Comparison of ENCODE assay signal across 8 cellular contexts in genomic region chr7:116511552-116512523, GRCh38. TPM values are rescaled to one million over a fixed set of nuclear protein-coding genes. Genes with fewer than 3 reads are reported as not detected.
DNase-seq lines count a peak whose midpoint lies in the region; ATAC-seq, FAIRE-seq and TF ChIP-seq lines count a peak whose summit lies in the region.

No MANE protein-coding gene starts in this region.

- ATAC-seq in GM21367 (IDR thresholded peaks at IDR 0.05; ENCODE audit: unreplicated experiment) = peak; percentile 100
- peak; percentile 95 for ATAC-seq in HG03558 (IDR thresholded peaks at IDR 0.05; ENCODE audit: extremely low read depth, unreplicated experiment)
- peak; percentile 68 for ATAC-seq in sciatic nerve

- H3K4me3 ChIP-seq in GM06990 (replicated peaks; ENCODE audit: low read depth, low read length) (peak overlapping the region; percentile 37), fibroblast of pulmonary artery (replicated peaks; ENCODE audit: low read depth, low read length) (peak overlapping the region; percentile 17)

- DNase-seq in GM06990 (ENCODE audit: extremely low read depth, insufficient read length) (peak; percentile 19), SW480 (ENCODE audit: low spot score) (peak; percentile 83), fibroblast of pulmonary artery (ENCODE audit: low read depth) (peak; percentile 57), sciatic nerve (ENCODE audit: low spot score) (no peak), UCSD-AML1 (lab: John Stamatoyannopoulos, UW; ENCODE audit: unreplicated experiment) (no peak), frontal cortex (ENCODE audit: low spot score in 2 of 2) (no peak)

- intact Hi-C loops in sciatic nerve (cut with DNase I) = no loop called here

- H3K36me3 ChIP-seq in GM06990 (ENCODE audit: control insufficient read depth, insufficient read depth, low read length) = no peaks in the 10 kb centered on the region

- TF ChIP-seq CTCF in GM06990 (IDR thresholded peaks at IDR 0.05; ENCODE audit: insufficient read depth, low read length, poor library complexity, severe bottlenecking) (no peak), fibroblast of pulmonary artery (IDR thresholded peaks at IDR 0.05; ENCODE audit: low read length, missing control alignments) (no peak)

- no peak for FAIRE-seq in frontal cortex (lab: Jason Lieb, UNC)

- no peaks in the 10 kb centered on the region for H3K27me3 ChIP-seq in GM06990 (replicated peaks; ENCODE audit: control insufficient read depth, insufficient read depth, low read length)

RNA-seq across cellular contexts. Expression of gene CAV2, which starts 12.3 kb away (rescaled TPM):
- 139 TPM for total RNA-seq in sciatic nerve
- 25.7 TPM for total RNA-seq in frontal cortex

RNA-seq across cellular contexts. Expression of gene CAV1, which starts 13.0 kb away (rescaled TPM):
- total RNA-seq in sciatic nerve = 353 TPM
- 17.5 TPM for total RNA-seq in frontal cortex

Comparison
In these comparisons a context has a peak if more than half of its experiments do, and no peak if none do; other contexts are left out.
1. DNase-seq: peak in GM06990 (single experiment), SW480 (single experiment) and fibroblast of pulmonary artery (single experiment); none in sciatic nerve (single experiment), UCSD-AML1 (single experiment) and frontal cortex (0 of 2).
2. RNA of gene CAV1, which starts 13.0 kb away (total RNA-seq): 353 TPM in sciatic nerve (single experiment); 17.5 TPM in frontal cortex (single experiment); every median in the first group is over 10 times any median in the second.
3. Peak in every context shown above with its lines, with median percentiles within 50 percentile points of each other: ATAC-seq.